ENCODE assay signal across 20 cellular contexts in the genomic region with DNA sequence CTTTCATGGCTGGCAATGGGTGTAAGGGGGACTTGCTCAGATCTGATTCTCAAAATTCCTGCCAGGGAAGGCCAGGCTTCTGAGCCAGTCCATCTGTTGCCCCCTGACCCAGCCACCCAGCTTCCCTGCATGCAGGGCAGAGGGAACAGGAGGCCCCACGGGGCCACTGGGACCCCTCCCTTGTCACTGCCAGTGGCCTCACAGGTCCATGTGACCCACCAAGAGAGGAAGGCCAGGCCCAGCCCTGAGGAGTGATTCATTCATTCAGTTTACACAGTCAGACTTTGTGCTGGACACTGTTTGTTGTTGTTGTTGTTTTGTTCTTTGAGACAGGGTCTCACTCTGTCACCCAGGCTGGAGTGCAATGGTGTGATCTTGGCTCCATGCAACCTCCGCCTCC.
"Had no signal": no experiment of that assay in that cellular context is flagged by ENCODE, and none has a peak within 500 bp of the region (broad histone marks: within the 10 kb centered on the region; RNA-seq: fewer than 3 reads in every experiment).

No MANE protein-coding gene starts in this region.

- H3K4me3 ChIP-seq: dorsolateral prefrontal cortex, gastrocnemius medialis, left lung, ovary, smooth muscle cell, suprapubic skin, thyroid gland, upper lobe of left lung, vagina had no signal

- DNase-seq: cortex of kidney; effector memory CD4-positive, alpha-beta T cell; gastrocnemius medialis; islet precursor cell; naive thymus-derived CD8-positive, alpha-beta T cell; right cardiac atrium; stimulated activated CD4-positive, alpha-beta T cell treated with anti-CD3 and anti-CD28 coated beads, Interleukin-4, amount 100 ng/mL, for 1 hour; stimulated activated CD8-positive, alpha-beta memory T cell treated with anti-CD3 and anti-CD28 coated beads, Interleukin-4, amount 100 ng/mL, for 48 hours; stimulated activated naive CD8-positive, alpha-beta T cell treated with anti-CD3 and anti-CD28 coated beads, Interleukin-15, Interleukin-2, amounts not matched to agents 100 U/mL and 50 U/mL, for 24 hours; thyroid gland had no signal

- H3K27me3 ChIP-seq: dorsolateral prefrontal cortex, gastrocnemius medialis, left lung, ovary, suprapubic skin, thyroid gland, upper lobe of left lung, vagina had no signal

- H3K36me3 ChIP-seq: gastrocnemius medialis, left lung, ovary, suprapubic skin, thyroid gland, upper lobe of left lung, vagina had no signal

- ATAC-seq: esophagus mucosa; gastrocnemius medialis; left lung; naive thymus-derived CD8-positive, alpha-beta T cell; right cardiac atrium; stimulated activated effector memory CD8-positive, alpha-beta T cell treated with anti-CD3 and anti-CD28 coated beads, Interleukin-12 subunit alpha, Interleukin-12 subunit beta, amount 100 ng/mL, for 72 hours; stimulated activated naive CD8-positive, alpha-beta T cell treated with anti-CD3 and anti-CD28 coated beads, Interleukin-15, Interleukin-2, amounts not matched to agents 100 U/mL and 50 U/mL, for 24 hours had no signal

- H3K27ac ChIP-seq: dorsolateral prefrontal cortex, gastrocnemius medialis, left lung, ovary, suprapubic skin, thyroid gland, upper lobe of left lung, vagina had no signal

- FAIRE-seq: endometrium had no signal

- H3K4me2 ChIP-seq: smooth muscle cell had no signal

- H3K9me3 ChIP-seq: gastrocnemius medialis, left lung, ovary, suprapubic skin, thyroid gland, upper lobe of left lung, vagina had no signal
